ENCODE assay signal across 10 cellular contexts in the genomic region with DNA sequence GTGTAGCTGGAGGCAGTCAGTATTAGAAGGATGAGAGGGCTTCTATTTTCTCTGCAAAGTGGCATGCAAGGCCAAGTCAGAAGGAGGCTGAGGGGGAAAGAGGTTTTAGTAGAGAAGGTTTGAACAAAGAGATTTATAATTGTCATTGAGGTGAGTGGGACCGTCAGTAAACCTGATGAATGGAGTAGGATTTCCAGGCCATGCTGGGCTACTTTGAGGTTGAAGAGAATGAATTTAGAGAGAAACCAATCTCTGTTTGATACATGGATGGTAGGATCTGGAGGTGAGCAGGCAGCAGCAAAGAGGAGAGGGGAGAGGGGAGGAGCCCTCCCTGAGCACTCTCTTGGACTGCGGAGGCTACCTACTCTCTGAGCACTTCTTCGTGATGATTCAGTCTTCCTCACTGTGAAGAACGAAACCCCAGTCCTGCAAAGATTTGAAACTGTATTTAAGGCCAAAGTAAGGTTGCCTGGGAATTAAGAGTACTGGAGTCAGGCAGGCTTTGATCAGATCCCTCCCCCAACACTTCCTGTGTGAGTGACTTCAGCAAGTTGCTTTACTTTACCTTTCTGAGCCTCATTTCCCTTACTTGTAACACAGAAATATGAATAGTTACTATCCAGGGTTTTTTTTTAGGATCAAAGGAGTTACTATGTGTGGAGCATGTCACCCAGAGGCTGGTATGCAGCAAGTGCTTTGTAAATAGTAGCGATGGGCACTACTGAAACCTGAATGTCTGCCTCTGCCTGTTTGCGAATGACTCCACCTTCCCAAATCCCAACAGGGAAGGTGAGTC.
DNase-seq lines count a peak whose midpoint lies in the region; ATAC-seq, FAIRE-seq and TF ChIP-seq lines count a peak whose summit lies in the region.
"Had no signal": no experiment of that assay in that cellular context is flagged by ENCODE, and none has a peak within 500 bp of the region (broad histone marks: within the 10 kb centered on the region; RNA-seq: fewer than 3 reads in every experiment).

No MANE protein-coding gene starts in this region.

- no peak for TF ChIP-seq POLR2A in H54 (IDR thresholded peaks at IDR 0.05; ENCODE audit: low read depth, low read length)
- no peak for TF ChIP-seq POLR2A in right lobe of liver (IDR thresholded peaks at IDR 0.05)

- peaks cover 0 to 42% (median 12%) of the 10 kb centered on the region in 4 donors for H3K36me3 ChIP-seq in right lobe of liver

- H3K27me3 ChIP-seq in right lobe of liver = no peaks in the 10 kb centered on the region

- no peaks in the 10 kb centered on the region for H3K9me3 Mint-ChIP-seq in activated naive CD4-positive, alpha-beta T cell treated with anti-CD3 and anti-CD28 coated beads, Interleukin-2, amount 50 U/mL, for 72 hours

- H3K36me3 Mint-ChIP-seq in activated naive CD4-positive, alpha-beta T cell treated with anti-CD3 and anti-CD28 coated beads, Interleukin-2, amount 50 U/mL, for 72 hours = peaks cover 20 to 49% of the 10 kb centered on the region in 2 donors

- peak; percentile 67 to 90 for ATAC-seq in activated naive CD4-positive, alpha-beta T cell treated with anti-CD3 and anti-CD28 coated beads, Interleukin-2, amount 50 U/mL, for 72 hours
- peak; percentile 5 to 44 (median 18) for ATAC-seq in right lobe of liver
- ATAC-seq in sciatic nerve = no peak
- ATAC-seq in GM18870 (IDR thresholded peaks at IDR 0.05; ENCODE audit: unreplicated experiment) = no peak
- ATAC-seq in HG03108 (IDR thresholded peaks at IDR 0.05; ENCODE audit: unreplicated experiment) = no peak

- H3K9me3 ChIP-seq in right lobe of liver = no peaks in the 10 kb centered on the region

- H3K27ac ChIP-seq in 22Rv1 (peak overlapping the region; percentile 40), right lobe of liver (peak overlapping the region; percentile 31 to 65 (median 63))

- no peak overlapping the region for H3K4me3 ChIP-seq in right lobe of liver

- peak; percentile 45 for FAIRE-seq in H54 (lab: Jason Lieb, UNC)
- FAIRE-seq: endometrium had no signal

- H3K27ac Mint-ChIP-seq in activated naive CD4-positive, alpha-beta T cell treated with anti-CD3 and anti-CD28 coated beads, Interleukin-2, amount 50 U/mL, for 72 hours = peak overlapping the region; percentile 68 to 69

- DNase-seq in H54 (ENCODE audit: insufficient read length, low spot score) = no peak
- DNase-seq in activated naive CD4-positive, alpha-beta T cell treated with anti-CD3 and anti-CD28 coated beads, Interleukin-2, amount 50 U/mL, for 72 hours (ENCODE audit: low spot score in 2 of 2) = no peak
- DNase-seq in right lobe of liver = no peak
- DNase-seq in sciatic nerve (ENCODE audit: low spot score) = no peak
- no peak for DNase-seq in HUDEP-2 (lab: John Stamatoyannopoulos, UW; ENCODE audit: unreplicated experiment in 76 of 76)
- DNase-seq: DMS79 treated with DMSO at 0.1 percent for 48 hours had no signal

- peaks cover 0 to 78% (median 29%) of the 10 kb centered on the region in 4 donors for H3K4me1 ChIP-seq in right lobe of liver

- TF ChIP-seq CTCF in 22Rv1 (IDR thresholded peaks at IDR 0.05) (no peak), right lobe of liver (IDR thresholded peaks at IDR 0.05) (no peak)

- intact Hi-C loops in right lobe of liver (cut with DNase I) (no loop called here), sciatic nerve (cut with DNase I) (no loop called here)

- WGBS in right lobe of liver (ENCODE audit: insufficient coverage, low coverage, low lambda C conversion rate, missing lambda C conversion rate) = 50% methylated on average over 6 of the region's 6 CpGs

Comparison
In these comparisons a context has a peak if more than half of its experiments do, and no peak if none do; other contexts are left out.
1. ATAC-seq: peak in activated naive CD4-positive, alpha-beta T cell treated with anti-CD3 and anti-CD28 coated beads, Interleukin-2, amount 50 U/mL, for 72 hours (2 of 2) and right lobe of liver (4 of 4); none in sciatic nerve (single experiment), GM18870 (single experiment) and HG03108 (single experiment).